In the genomic region with DNA sequence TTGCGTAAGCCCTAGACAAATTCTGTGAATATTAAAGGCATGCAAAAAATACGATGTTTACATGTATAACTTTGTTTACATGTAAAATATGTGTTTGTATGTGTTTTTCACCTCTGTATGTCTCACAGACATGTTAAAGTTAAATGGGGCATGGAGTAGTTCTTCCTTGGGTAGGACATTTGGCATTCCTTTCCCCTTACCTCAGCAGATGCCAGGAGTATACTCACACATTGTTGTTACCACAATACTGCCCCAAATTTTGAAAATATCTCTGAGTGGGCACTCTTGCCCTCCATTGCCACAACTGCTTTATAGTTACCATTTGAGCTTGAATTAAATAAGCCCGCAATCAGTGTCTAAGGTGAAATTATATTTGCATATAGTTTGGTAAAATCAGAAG, we compare ENCODE assay signal across 25 cellular contexts.
"Had no signal": no experiment of that assay in that cellular context is flagged by ENCODE, and none has a peak within 500 bp of the region (broad histone marks: within the 10 kb centered on the region; RNA-seq: fewer than 3 reads in every experiment).

No MANE protein-coding gene starts in this region.

- H3K27me3 ChIP-seq: neural progenitor cell, sigmoid colon, spleen, testis had no signal

- H3K27me3 Mint-ChIP-seq: activated CD4-positive, alpha-beta T cell treated with anti-CD3 and anti-CD28 coated beads for 36 hours; activated naive CD8-positive, alpha-beta T cell treated with anti-CD3 and anti-CD28 coated beads, Interleukin-2, amount 10 ng/mL, durations not matched to agents 7 days and 5 days; type B pancreatic cell had no signal

- H3K4me1 Mint-ChIP-seq: activated B cell treated with CpG ODN at 0.5 μM for 24 hours; activated naive CD8-positive, alpha-beta T cell treated with anti-CD3 and anti-CD28 coated beads, Interleukin-2, amount 10 ng/mL, durations not matched to agents 7 days and 5 days; neural progenitor cell had no signal

- FAIRE-seq: keratinocyte had no signal

- H3K36me3 ChIP-seq: neural progenitor cell had no signal

- H3K9me3 ChIP-seq: lower lobe of right lung, sigmoid colon, spleen, testis had no signal

- H3K4me1 ChIP-seq: lower lobe of right lung, neural progenitor cell, sigmoid colon, testis had no signal

- H3K9me3 Mint-ChIP-seq: activated B cell treated with CpG ODN at 0.5 μM for 24 hours; activated naive CD4-positive, alpha-beta T cell treated with anti-CD3 and anti-CD28 coated beads for 36 hours; activated naive CD8-positive, alpha-beta T cell treated with anti-CD3 and anti-CD28 coated beads, Interleukin-2, amount 10 ng/mL, durations not matched to agents 7 days and 5 days; neural progenitor cell; type B pancreatic cell had no signal

- H3K4me3 Mint-ChIP-seq: activated B cell treated with CpG ODN at 0.5 μM for 24 hours; activated CD4-positive, alpha-beta T cell treated with anti-CD3 and anti-CD28 coated beads for 36 hours; activated naive CD4-positive, alpha-beta T cell treated with anti-CD3 and anti-CD28 coated beads for 36 hours; activated naive CD8-positive, alpha-beta T cell treated with anti-CD3 and anti-CD28 coated beads, Interleukin-2, amount 10 ng/mL, durations not matched to agents 7 days and 5 days; naive thymus-derived CD4-positive, alpha-beta T cell; neural progenitor cell; type B pancreatic cell had no signal

- DNase-seq: activated B cell treated with CpG ODN at 0.5 μM for 24 hours; activated CD4-positive, alpha-beta T cell treated with anti-CD3 and anti-CD28 coated beads for 36 hours; activated CD4-positive, alpha-beta T cell treated with anti-CD3 and anti-CD28 coated beads, Interleukin-2, amount 50 U/mL, for 4 hours; activated CD8-positive, alpha-beta memory T cell treated with anti-CD3 and anti-CD28 coated beads, Interleukin-2, amount 50 U/mL, for 48 hours; activated effector memory CD4-positive, alpha-beta T cell treated with Interleukin-2 at 50 U/mL for 16 hours; activated naive CD4-positive, alpha-beta T cell treated with anti-CD3 and anti-CD28 coated beads for 36 hours; activated naive CD8-positive, alpha-beta T cell treated with anti-CD3 and anti-CD28 coated beads, Interleukin-2, amount 10 ng/mL, durations not matched to agents 7 days and 5 days; activated T-cell treated with anti-CD3 and anti-CD28 coated beads, Interleukin-2, amount 50 U/mL, for 48 hours; amniotic stem cell; cerebellar nuclear complex; cortex of kidney; lower lobe of right lung; naive thymus-derived CD4-positive, alpha-beta T cell; retina; sigmoid colon; spleen; stimulated activated CD4-positive, alpha-beta T cell treated with anti-CD3 and anti-CD28 coated beads, Interleukin-4, amount 100 ng/mL, for 1 hour; stimulated activated naive CD4-positive, alpha-beta T cell; T-helper 1 cell; testis had no signal

- H2AFZ ChIP-seq: neural progenitor cell had no signal

- H3K4me3 ChIP-seq: lower lobe of right lung, neural progenitor cell, sigmoid colon, spleen, testis had no signal

- H3K27ac ChIP-seq: epithelial cell of prostate, lower lobe of right lung, neural progenitor cell, sigmoid colon, spleen, testis had no signal

- H3K4me2 ChIP-seq: neural progenitor cell had no signal

- H3K27ac Mint-ChIP-seq: activated B cell treated with CpG ODN at 0.5 μM for 24 hours; activated CD4-positive, alpha-beta T cell treated with anti-CD3 and anti-CD28 coated beads for 36 hours; activated naive CD4-positive, alpha-beta T cell treated with anti-CD3 and anti-CD28 coated beads for 36 hours; activated naive CD8-positive, alpha-beta T cell treated with anti-CD3 and anti-CD28 coated beads, Interleukin-2, amount 10 ng/mL, durations not matched to agents 7 days and 5 days; naive thymus-derived CD4-positive, alpha-beta T cell; neural progenitor cell; type B pancreatic cell had no signal

- H3K36me3 Mint-ChIP-seq: activated naive CD8-positive, alpha-beta T cell treated with anti-CD3 and anti-CD28 coated beads, Interleukin-2, amount 10 ng/mL, durations not matched to agents 7 days and 5 days; naive thymus-derived CD4-positive, alpha-beta T cell; neural progenitor cell; type B pancreatic cell had no signal

- H3K9ac ChIP-seq: neural progenitor cell had no signal

- ATAC-seq: activated CD4-positive, alpha-beta T cell treated with anti-CD3 and anti-CD28 coated beads for 36 hours; left lobe of liver; lower lobe of right lung; naive thymus-derived CD4-positive, alpha-beta T cell had no signal
